In the genomic region with DNA sequence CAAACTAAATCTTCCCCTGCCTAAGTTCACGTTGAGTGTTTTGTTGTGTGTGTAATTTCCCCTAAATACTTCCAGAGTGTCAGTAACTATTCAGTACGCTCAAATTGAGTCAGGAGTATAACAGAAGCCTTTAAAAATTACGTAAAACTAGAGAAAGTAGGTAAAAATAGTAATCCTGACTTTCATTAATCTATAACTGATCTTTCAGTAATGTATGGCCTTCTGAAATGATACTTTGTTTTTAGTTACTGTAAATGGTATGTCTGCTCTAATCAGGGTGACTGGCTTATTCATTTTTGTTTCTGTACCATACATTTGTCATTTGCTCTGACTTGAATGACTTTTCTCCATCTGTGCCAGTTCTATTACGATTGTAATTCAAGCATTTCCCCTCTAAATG, we compare ENCODE assay signal across 1 cellular context.
TF ChIP-seq lines count a peak whose summit lies in the region.

No MANE protein-coding gene starts in this region.

TF ChIP-seq in K562, 482 proteins besides CTCF, POLR2A, EP300 and RAD21 (continued from another document):
- TF ChIP-seq, protein P1, sequence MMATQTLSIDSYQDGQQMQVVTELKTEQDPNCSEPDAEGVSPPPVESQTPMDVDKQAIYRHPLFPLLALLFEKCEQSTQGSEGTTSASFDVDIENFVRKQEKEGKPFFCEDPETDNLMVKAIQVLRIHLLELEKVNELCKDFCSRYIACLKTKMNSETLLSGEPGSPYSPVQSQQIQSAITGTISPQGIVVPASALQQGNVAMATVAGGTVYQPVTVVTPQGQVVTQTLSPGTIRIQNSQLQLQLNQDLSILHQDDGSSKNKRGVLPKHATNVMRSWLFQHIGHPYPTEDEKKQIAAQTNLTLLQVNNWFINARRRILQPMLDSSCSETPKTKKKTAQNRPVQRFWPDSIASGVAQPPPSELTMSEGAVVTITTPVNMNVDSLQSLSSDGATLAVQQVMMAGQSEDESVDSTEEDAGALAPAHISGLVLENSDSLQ (IDR thresholded peaks at IDR 0.05), result no peak
- TF ChIP-seq THRAP3 (IDR thresholded peaks at IDR 0.05; ENCODE audit: borderline replicate concordance) (no peak), ZNF431 (CRISPR knock-in tag; IDR thresholded peaks at IDR 0.05) (no peak), CHD2 (IDR thresholded peaks at IDR 0.05; ENCODE audit: low read depth, low read length) (no peak), ZNF766 (CRISPR knock-in tag; conservative IDR thresholded peaks at IDR 0.05) (no peak), ZNF124 (CRISPR knock-in tag; IDR thresholded peaks at IDR 0.05) (no peak)
- TF ChIP-seq, protein P2, sequence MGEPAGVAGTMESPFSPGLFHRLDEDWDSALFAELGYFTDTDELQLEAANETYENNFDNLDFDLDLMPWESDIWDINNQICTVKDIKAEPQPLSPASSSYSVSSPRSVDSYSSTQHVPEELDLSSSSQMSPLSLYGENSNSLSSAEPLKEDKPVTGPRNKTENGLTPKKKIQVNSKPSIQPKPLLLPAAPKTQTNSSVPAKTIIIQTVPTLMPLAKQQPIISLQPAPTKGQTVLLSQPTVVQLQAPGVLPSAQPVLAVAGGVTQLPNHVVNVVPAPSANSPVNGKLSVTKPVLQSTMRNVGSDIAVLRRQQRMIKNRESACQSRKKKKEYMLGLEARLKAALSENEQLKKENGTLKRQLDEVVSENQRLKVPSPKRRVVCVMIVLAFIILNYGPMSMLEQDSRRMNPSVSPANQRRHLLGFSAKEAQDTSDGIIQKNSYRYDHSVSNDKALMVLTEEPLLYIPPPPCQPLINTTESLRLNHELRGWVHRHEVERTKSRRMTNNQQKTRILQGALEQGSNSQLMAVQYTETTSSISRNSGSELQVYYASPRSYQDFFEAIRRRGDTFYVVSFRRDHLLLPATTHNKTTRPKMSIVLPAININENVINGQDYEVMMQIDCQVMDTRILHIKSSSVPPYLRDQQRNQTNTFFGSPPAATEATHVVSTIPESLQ (CRISPR knock-in tag; IDR thresholded peaks at IDR 0.05), result no peak
TF ChIP-seq in K562: peak in this region for 0.
